10 cellular contexts compared by ENCODE assay signal in the genomic region with DNA sequence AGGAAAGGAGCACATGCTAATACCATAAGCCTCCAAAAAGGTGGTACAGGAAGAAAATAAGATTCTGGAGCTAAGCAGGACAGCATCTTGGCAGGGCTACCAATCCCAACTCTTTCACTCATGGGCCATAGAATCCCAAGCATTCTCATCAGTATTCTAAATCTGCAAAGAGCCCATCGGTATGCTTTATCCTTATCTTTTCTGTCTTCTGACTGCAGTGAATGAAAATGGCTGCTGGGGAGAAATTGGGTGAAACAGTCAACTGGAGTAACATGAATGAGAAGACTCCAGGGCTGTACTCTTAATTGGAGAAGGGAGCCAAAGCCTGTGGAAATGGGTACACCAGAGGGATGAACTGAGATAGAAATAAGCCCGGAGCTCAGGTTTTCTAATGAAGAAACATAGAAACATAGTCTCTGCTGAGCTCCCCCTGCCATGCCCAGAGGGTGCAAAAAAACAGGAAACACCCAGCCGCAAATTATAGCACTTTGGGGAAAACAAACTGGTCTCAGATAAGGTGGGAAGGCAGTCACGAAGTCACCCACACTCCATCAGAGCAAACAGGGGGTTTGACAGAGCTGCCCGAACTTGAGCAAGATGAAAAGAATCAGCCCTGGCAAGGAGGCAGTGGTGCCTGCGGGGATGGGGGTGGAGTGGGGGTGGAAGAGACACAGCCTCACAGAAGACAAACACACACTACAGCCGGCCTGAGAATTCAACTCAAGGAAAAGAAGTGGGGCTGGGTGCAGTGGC. TPM values are rescaled to one million over a fixed set of nuclear protein-coding genes. Genes with fewer than 3 reads are reported as not detected.
DNase-seq lines count a peak whose midpoint lies in the region; ATAC-seq and TF ChIP-seq lines count a peak whose summit lies in the region.
"Had no signal": no experiment of that assay in that cellular context is flagged by ENCODE, and none has a peak within 500 bp of the region (broad histone marks: within the 10 kb centered on the region; RNA-seq: fewer than 3 reads in every experiment).

No MANE protein-coding gene starts in this region.

- no peak overlapping the region for H3K4me3 ChIP-seq in GM23338
- H3K4me3 ChIP-seq: lung had no signal

- no peaks in the 10 kb centered on the region for H3F3A ChIP-seq in GM23338 (replicated peaks; ENCODE audit: low read depth)

- POLR2A ChIA-PET in WTC11 (lab: Charles Lee) = interaction anchor here (0.7 kb wide), 1 partner anchor 20 kb away, joined by 3 read pairs; no protein-coding TSS in a partner anchor

- H3K9me3 Mint-ChIP-seq in GM23338 (no peaks in the 10 kb centered on the region), WTC11 (peaks cover 8% of the 10 kb centered on the region)
- peaks cover 0 to 15% of the 10 kb centered on the region in 2 donors for H3K9me3 Mint-ChIP-seq in activated naive CD4-positive, alpha-beta T cell treated with anti-CD3 and anti-CD28 coated beads, Interleukin-2, amount 50 U/mL, for 72 hours

- peak; percentile 31; the same call in 1 of the 3 replicates for ATAC-seq in GM23338
- peak; percentile 32 for ATAC-seq in WTC11
- peak; percentile 9 to 44 for ATAC-seq in activated naive CD4-positive, alpha-beta T cell treated with anti-CD3 and anti-CD28 coated beads, Interleukin-2, amount 50 U/mL, for 72 hours
- ATAC-seq in GM21717 (IDR thresholded peaks at IDR 0.05; ENCODE audit: unreplicated experiment) = no peak

- H3K27me3 Mint-ChIP-seq in GM23338 (ENCODE audit: insufficient read depth, low read depth, poor library complexity) (peaks cover 3% of the 10 kb centered on the region), WTC11 (ENCODE audit: low read depth) (no peaks in the 10 kb centered on the region; the same call in 1 of the 2 replicates)

- peak overlapping the region; percentile 93 for H2AFZ ChIP-seq in GM23338

- TF ChIP-seq CTCF in GM23338 (conservative IDR thresholded peaks at IDR 0.05; ENCODE audit: low read depth in 2 of 2) = no peak
- TF ChIP-seq CTCF in WTC11 (IDR thresholded peaks at IDR 0.05) = no peak

- H3K27ac Mint-ChIP-seq in GM23338 (no peak overlapping the region), WTC11 (no peak overlapping the region)
- peak overlapping the region; percentile 75 to 90 for H3K27ac Mint-ChIP-seq in activated naive CD4-positive, alpha-beta T cell treated with anti-CD3 and anti-CD28 coated beads, Interleukin-2, amount 50 U/mL, for 72 hours

- no peaks in the 10 kb centered on the region for H3K27me3 ChIP-seq in GM23338 (ENCODE audit: insufficient read depth)

- no peaks in the 10 kb centered on the region for H3K79me2 ChIP-seq in GM23338 (replicated peaks; ENCODE audit: insufficient read depth)

- H4K20me1 ChIP-seq in GM23338 (replicated peaks; ENCODE audit: insufficient read depth) = no peaks in the 10 kb centered on the region

- H3K36me3 ChIP-seq in GM23338 (ENCODE audit: insufficient read depth) = no peaks in the 10 kb centered on the region

- H3K36me3 Mint-ChIP-seq in GM23338 (ENCODE audit: low read depth) (no peaks in the 10 kb centered on the region), WTC11 (no peaks in the 10 kb centered on the region)
- peaks cover 0 to 11% of the 10 kb centered on the region in 2 donors for H3K36me3 Mint-ChIP-seq in activated naive CD4-positive, alpha-beta T cell treated with anti-CD3 and anti-CD28 coated beads, Interleukin-2, amount 50 U/mL, for 72 hours

- no peak overlapping the region for H3K4me2 ChIP-seq in GM23338

- CTCF ChIA-PET in WTC11 (lab: Charles Lee) = interaction anchor here (0.8 kb wide), 1 partner anchor 240 kb away, joined by 5 read pairs; no protein-coding TSS in a partner anchor

- no peaks in the 10 kb centered on the region for H3K4me1 ChIP-seq in GM23338 (ENCODE audit: insufficient read depth)

- no peak overlapping the region for H3K4me3 Mint-ChIP-seq in GM23338
- no peak overlapping the region for H3K4me3 Mint-ChIP-seq in WTC11

- DNase-seq in GM23338 (ENCODE audit: low spot score) = no peak
- no peak for DNase-seq in WTC11 (ENCODE audit: low spot score)
- no peak for DNase-seq in activated naive CD4-positive, alpha-beta T cell treated with anti-CD3 and anti-CD28 coated beads, Interleukin-2, amount 50 U/mL, for 72 hours (ENCODE audit: low spot score in 2 of 2)
- peak; percentile 46 for DNase-seq in stimulated activated CD4-positive, alpha-beta T cell treated with anti-CD3 and anti-CD28 coated beads, Interleukin-2, amount 100 ng/mL, for 4 hours (ENCODE audit: low read depth)
- DNase-seq in putamen (ENCODE audit: low spot score) = no peak
- DNase-seq in T1000 (lab: John Stamatoyannopoulos, UW) = no peak
- DNase-seq in COR-L47 (lab: John Stamatoyannopoulos, UW) = no peak
- DNase-seq: NCI-H1092 had no signal

- H3K4me1 Mint-ChIP-seq in GM23338 = peaks cover 3% of the 10 kb centered on the region; the same call in 1 of the 3 replicates
- H3K4me1 Mint-ChIP-seq in WTC11 = no peaks in the 10 kb centered on the region

- H3K27ac ChIP-seq in GM23338 (ENCODE audit: low read depth) = no peak overlapping the region

- peaks cover 13% of the 10 kb centered on the region; the same call in 1 of the 2 replicates for H3K9me2 ChIP-seq in GM23338 (ENCODE audit: insufficient read depth)

TF ChIP-seq in GM23338, 12 proteins besides CTCF, POLR2A, EP300 and RAD21:
- TF ChIP-seq, protein P1, sequence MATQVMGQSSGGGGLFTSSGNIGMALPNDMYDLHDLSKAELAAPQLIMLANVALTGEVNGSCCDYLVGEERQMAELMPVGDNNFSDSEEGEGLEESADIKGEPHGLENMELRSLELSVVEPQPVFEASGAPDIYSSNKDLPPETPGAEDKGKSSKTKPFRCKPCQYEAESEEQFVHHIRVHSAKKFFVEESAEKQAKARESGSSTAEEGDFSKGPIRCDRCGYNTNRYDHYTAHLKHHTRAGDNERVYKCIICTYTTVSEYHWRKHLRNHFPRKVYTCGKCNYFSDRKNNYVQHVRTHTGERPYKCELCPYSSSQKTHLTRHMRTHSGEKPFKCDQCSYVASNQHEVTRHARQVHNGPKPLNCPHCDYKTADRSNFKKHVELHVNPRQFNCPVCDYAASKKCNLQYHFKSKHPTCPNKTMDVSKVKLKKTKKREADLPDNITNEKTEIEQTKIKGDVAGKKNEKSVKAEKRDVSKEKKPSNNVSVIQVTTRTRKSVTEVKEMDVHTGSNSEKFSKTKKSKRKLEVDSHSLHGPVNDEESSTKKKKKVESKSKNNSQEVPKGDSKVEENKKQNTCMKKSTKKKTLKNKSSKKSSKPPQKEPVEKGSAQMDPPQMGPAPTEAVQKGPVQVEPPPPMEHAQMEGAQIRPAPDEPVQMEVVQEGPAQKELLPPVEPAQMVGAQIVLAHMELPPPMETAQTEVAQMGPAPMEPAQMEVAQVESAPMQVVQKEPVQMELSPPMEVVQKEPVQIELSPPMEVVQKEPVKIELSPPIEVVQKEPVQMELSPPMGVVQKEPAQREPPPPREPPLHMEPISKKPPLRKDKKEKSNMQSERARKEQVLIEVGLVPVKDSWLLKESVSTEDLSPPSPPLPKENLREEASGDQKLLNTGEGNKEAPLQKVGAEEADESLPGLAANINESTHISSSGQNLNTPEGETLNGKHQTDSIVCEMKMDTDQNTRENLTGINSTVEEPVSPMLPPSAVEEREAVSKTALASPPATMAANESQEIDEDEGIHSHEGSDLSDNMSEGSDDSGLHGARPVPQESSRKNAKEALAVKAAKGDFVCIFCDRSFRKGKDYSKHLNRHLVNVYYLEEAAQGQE (IDR thresholded peaks at IDR 0.05; ENCODE audit: unreplicated experiment) = no peak
TF ChIP-seq in GM23338: peak in this region for 0.

TF ChIP-seq in WTC11, 78 proteins besides CTCF, POLR2A, EP300 and RAD21 (continues in another document):
- TF ChIP-seq, protein P2, sequence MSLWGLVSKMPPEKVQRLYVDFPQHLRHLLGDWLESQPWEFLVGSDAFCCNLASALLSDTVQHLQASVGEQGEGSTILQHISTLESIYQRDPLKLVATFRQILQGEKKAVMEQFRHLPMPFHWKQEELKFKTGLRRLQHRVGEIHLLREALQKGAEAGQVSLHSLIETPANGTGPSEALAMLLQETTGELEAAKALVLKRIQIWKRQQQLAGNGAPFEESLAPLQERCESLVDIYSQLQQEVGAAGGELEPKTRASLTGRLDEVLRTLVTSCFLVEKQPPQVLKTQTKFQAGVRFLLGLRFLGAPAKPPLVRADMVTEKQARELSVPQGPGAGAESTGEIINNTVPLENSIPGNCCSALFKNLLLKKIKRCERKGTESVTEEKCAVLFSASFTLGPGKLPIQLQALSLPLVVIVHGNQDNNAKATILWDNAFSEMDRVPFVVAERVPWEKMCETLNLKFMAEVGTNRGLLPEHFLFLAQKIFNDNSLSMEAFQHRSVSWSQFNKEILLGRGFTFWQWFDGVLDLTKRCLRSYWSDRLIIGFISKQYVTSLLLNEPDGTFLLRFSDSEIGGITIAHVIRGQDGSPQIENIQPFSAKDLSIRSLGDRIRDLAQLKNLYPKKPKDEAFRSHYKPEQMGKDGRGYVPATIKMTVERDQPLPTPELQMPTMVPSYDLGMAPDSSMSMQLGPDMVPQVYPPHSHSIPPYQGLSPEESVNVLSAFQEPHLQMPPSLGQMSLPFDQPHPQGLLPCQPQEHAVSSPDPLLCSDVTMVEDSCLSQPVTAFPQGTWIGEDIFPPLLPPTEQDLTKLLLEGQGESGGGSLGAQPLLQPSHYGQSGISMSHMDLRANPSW (CRISPR knock-in tag; conservative IDR thresholded peaks at IDR 0.05; ENCODE audit: low read depth) = no peak
- TF ChIP-seq TEAD4 (CRISPR knock-in tag; IDR thresholded peaks at IDR 0.05) (no peak), ZNF121 (CRISPR knock-in tag; IDR thresholded peaks at IDR 0.05) (no peak), JAZF1 (CRISPR knock-in tag; IDR thresholded peaks at IDR 0.05) (no peak)
- TF ChIP-seq, protein P3, sequence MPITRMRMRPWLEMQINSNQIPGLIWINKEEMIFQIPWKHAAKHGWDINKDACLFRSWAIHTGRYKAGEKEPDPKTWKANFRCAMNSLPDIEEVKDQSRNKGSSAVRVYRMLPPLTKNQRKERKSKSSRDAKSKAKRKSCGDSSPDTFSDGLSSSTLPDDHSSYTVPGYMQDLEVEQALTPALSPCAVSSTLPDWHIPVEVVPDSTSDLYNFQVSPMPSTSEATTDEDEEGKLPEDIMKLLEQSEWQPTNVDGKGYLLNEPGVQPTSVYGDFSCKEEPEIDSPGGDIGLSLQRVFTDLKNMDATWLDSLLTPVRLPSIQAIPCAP (CRISPR knock-in tag; IDR thresholded peaks at IDR 0.05) = no peak

RNA-seq across cellular contexts. Expression of a gene that starts 35.4 kb away (rescaled TPM):
- 33.5 and 37.2 TPM in 2 replicates for total RNA-seq in GM23338 (2014; rRNA removed; shearing (Covaris generic))
- 26.4 and 27.2 TPM in 2 replicates for polyA plus RNA-seq in GM23338 (2016; fragmentation: Nextera tagmentation; extraction: Ambion mirVana)
- 29.2 to 30.2 TPM (median 30.0 TPM) in 3 replicates for total RNA-seq in WTC11 (2021)
- total RNA-seq in activated naive CD4-positive, alpha-beta T cell treated with anti-CD3 and anti-CD28 coated beads, Interleukin-2, amount 50 U/mL, for 72 hours = 10 to 100 TPM; 13.6 to 17.3 TPM

Comparison
In these comparisons a context has a peak if more than half of its experiments do, and no peak if none do; other contexts are left out.
1. H3K27ac Mint-ChIP-seq: peak in activated naive CD4-positive, alpha-beta T cell treated with anti-CD3 and anti-CD28 coated beads, Interleukin-2, amount 50 U/mL, for 72 hours (2 of 2); none in GM23338 (single experiment) and WTC11 (single experiment).